Comparison of ENCODE assay signal across 8 cellular contexts in the genomic region with DNA sequence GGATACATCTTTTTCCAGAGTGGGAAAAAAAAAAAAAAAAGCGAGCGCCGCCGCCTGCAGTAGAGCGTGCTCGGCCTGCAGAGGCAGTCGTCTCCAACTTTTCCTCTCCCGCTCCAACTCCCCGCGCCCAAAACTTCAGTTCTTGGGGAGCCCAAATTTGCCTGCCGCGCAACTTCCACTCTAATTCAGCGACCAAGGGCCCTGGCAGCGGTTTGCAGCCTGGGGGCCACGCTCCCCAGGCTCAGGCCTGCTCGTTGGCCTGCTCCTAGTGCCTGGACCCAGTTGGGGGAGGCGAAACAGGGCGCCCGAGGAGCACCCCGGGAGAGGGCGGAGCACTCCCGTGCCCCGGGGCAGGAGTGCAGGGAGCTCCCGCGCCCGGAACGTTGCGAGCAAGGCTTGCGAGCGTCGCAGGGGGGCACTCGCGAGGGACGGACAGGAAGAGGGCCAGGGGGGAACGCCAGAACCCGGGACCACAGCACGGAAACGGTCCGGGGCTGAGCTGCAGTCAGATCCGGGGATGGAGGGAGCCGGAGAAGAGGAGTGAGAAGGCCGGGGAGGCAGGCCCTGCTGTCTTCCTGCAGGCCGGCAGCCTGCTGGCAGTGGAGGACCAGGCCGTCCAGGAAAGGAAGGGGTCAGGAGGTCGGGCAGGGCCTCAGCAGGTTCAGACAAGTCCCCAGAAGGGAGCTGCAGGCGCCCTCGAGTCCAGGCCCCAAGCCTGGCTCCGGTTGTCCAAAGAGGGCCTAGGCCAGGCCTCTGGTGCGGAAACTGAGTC. TPM values are rescaled to one million over a fixed set of nuclear protein-coding genes. Genes with fewer than 3 reads are reported as not detected.
DNase-seq lines count a peak whose midpoint lies in the region; ATAC-seq and TF ChIP-seq lines count a peak whose summit lies in the region.

A gene with protein sequence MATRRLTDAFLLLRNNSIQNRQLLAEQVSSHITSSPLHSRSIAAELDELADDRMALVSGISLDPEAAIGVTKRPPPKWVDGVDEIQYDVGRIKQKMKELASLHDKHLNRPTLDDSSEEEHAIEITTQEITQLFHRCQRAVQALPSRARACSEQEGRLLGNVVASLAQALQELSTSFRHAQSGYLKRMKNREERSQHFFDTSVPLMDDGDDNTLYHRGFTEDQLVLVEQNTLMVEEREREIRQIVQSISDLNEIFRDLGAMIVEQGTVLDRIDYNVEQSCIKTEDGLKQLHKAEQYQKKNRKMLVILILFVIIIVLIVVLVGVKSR (plus strand): TSS at position 508 of the 772 bp plus-strand sequence. CDS start 724 bp downstream, outside the sequence.

- peak within 1 kb of the TSS; percentile 36 for H2AFZ ChIP-seq in neuron (ENCODE audit: low read depth, low read length)

- H3K4me3 ChIP-seq in H7 (ENCODE audit: insufficient read depth, low read depth, low read length) (peak within 1 kb of the TSS; percentile 96), MG63 (peak within 1 kb of the TSS; percentile 87), SJCRH30 (peak within 1 kb of the TSS; percentile 92), neuron (ENCODE audit: low read length) (peak within 1 kb of the TSS; percentile 65)

- TF ChIP-seq CTCF in foreskin keratinocyte (conservative IDR thresholded peaks at IDR 0.05), result peak; percentile 66

- H3K27ac ChIP-seq in SJCRH30, result peak within 1 kb of the TSS; percentile 73
- H3K27ac ChIP-seq in foreskin keratinocyte, result peak within 1 kb of the TSS; percentile 77

- H3K36me3 ChIP-seq in H7 (replicated peaks; ENCODE audit: control insufficient read depth, insufficient read depth, low read length) (no peaks in the 10 kb centered on the region), MG63 (peaks cover 35% of the 10 kb centered on the region), SJCRH30 (peaks cover 8% of the 10 kb centered on the region; the same call in 1 of the 2 replicates), neuron (ENCODE audit: insufficient read depth, low read length) (no peaks in the 10 kb centered on the region)

- peaks cover 9% of the 10 kb centered on the region for H3K27me3 ChIP-seq in H7 (ENCODE audit: control insufficient read depth, insufficient read depth, low read length)
- no peaks in the 10 kb centered on the region for H3K27me3 ChIP-seq in MG63
- no peaks in the 10 kb centered on the region for H3K27me3 ChIP-seq in SJCRH30
- no peaks in the 10 kb centered on the region for H3K27me3 ChIP-seq in foreskin keratinocyte
- H3K27me3 ChIP-seq in neuron (ENCODE audit: insufficient read depth, low read length), result peaks cover 3% of the 10 kb centered on the region

- DNase-seq in EL, result peak; percentile 96
- peak; percentile 97 for DNase-seq in H7
- DNase-seq in MG63, result peak; percentile 94
- DNase-seq in SJCRH30, result peak; percentile 98 to 99
- DNase-seq in activated naive CD4-positive, alpha-beta T cell (lab: John Stamatoyannopoulos, UW), result peak; percentile 70 to 83 (median 80)
- DNase-seq in foreskin keratinocyte, result peak; percentile 90 to 95
- DNase-seq in stromal cell of bone marrow (ENCODE audit: low read depth), result peak; percentile 84

- H3K4me1 ChIP-seq in SJCRH30 (no peaks in the 10 kb centered on the region; the same call in none of the 2 replicates), foreskin keratinocyte (peaks cover 20% of the 10 kb centered on the region), neuron (ENCODE audit: insufficient read depth, low read length) (peaks cover 30% of the 10 kb centered on the region)

- peak; percentile 84 for ATAC-seq in foreskin keratinocyte

- H3K9me3 ChIP-seq in MG63, result no peaks in the 10 kb centered on the region
- no peaks in the 10 kb centered on the region for H3K9me3 ChIP-seq in SJCRH30 (replicated peaks)
- H3K9me3 ChIP-seq in neuron (ENCODE audit: low read length), result no peaks in the 10 kb centered on the region

RNA-seq across cellular contexts. Expression of the gene that starts here (rescaled TPM):
- total RNA-seq in H7 (2014; rRNA removed; shearing (Covaris generic)), result 18.4 and 30.7 TPM in 2 replicates
- total RNA-seq in MG63 (2014; rRNA removed; shearing (Covaris generic); ENCODE audit: low replicate concordance), result 30.4 and 45.4 TPM in 2 replicates
- total RNA-seq in SJCRH30 (2014; rRNA removed; shearing (Covaris generic)), result 28.4 and 38.0 TPM in 2 replicates
- total RNA-seq in foreskin keratinocyte, result 38.2 and 40.9 TPM in 2 replicates
- 19.0 and 20.8 TPM in 2 replicates for polyA plus RNA-seq in foreskin keratinocyte

Comparison
In these comparisons a context has a peak if more than half of its experiments do, and no peak if none do; other contexts are left out.
1. Peak in every context shown above with its lines: DNase-seq, ATAC-seq, H3K4me3 ChIP-seq and H3K27ac ChIP-seq.